11 cellular contexts compared by ENCODE assay signal in the genomic region with DNA sequence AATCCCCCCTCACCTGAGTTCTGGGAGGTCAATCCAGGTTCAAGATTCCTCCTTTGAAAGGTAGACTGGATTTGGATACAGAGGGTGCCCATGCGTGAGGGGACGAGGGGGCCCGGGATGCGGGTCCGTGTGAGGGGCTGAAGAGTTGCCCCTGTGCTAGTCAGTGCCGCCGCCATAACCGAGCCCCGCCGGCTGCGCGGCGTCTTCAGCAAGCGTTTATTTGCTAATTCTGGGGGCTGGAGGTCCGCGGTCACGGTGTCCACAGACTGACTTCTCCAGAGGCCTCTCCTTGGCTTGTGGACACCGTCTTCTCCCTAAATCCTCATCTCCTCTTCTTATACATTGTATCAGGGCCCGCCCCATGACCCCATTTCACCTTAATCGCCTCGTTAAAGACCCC. TPM values are rescaled to one million over a fixed set of nuclear protein-coding genes. Genes with fewer than 3 reads are reported as not detected.
"Had no signal": no experiment of that assay in that cellular context is flagged by ENCODE, and none has a peak within 500 bp of the region (broad histone marks: within the 10 kb centered on the region; RNA-seq: fewer than 3 reads in every experiment).

No MANE protein-coding gene starts in this region.

- H3K9me3 ChIP-seq: thoracic aorta had no signal

- DNase-seq: activated CD8-positive, alpha-beta T cell treated with anti-CD3 and anti-CD28 coated beads, Interleukin-2, amount 10 ng/mL, durations not matched to agents 7 days and 5 days; activated effector memory CD4-positive, alpha-beta T cell treated with Interleukin-2 at 50 U/mL for 16 hours; nephron progenitor cell; stimulated activated CD4-positive, alpha-beta T cell treated with anti-CD3 and anti-CD28 coated beads, Interleukin-2, amount 100 ng/mL, for 48 hours; stimulated activated CD8-positive, alpha-beta memory T cell treated with anti-CD3 and anti-CD28 coated beads, Interleukin-4, amount 100 ng/mL, for 48 hours had no signal

- ATAC-seq: activated CD8-positive, alpha-beta T cell treated with anti-CD3 and anti-CD28 coated beads, Interleukin-2, amount 10 ng/mL, durations not matched to agents 7 days and 5 days; left colon had no signal

- H3K36me3 ChIP-seq: thoracic aorta had no signal

- H3K9me3 Mint-ChIP-seq: activated naive CD4-positive, alpha-beta T cell treated with anti-CD3 and anti-CD28 coated beads, Interleukin-2, amount 50 U/mL, for 24 hours; central memory CD8-positive, alpha-beta T cell; dendritic cell treated with granulocyte-macrophage colony-stimulating factor and Interleukin-4, amounts not matched to agents 40 ng/mL and 50 ng/mL, for 4 days; nephron progenitor cell had no signal

- H3K4me3 Mint-ChIP-seq: dendritic cell treated with granulocyte-macrophage colony-stimulating factor and Interleukin-4, amounts not matched to agents 40 ng/mL and 50 ng/mL, for 4 days; stimulated activated naive CD8-positive, alpha-beta T cell treated with anti-CD3 and anti-CD28 coated beads, Interleukin-15, Interleukin-2, amounts not matched to agents 100 ng/mL and 50 ng/mL, for 24 hours had no signal

- H3K4me3 ChIP-seq: thoracic aorta had no signal

- H3K27ac Mint-ChIP-seq: activated CD8-positive, alpha-beta T cell treated with anti-CD3 and anti-CD28 coated beads, Interleukin-2, amount 10 ng/mL, durations not matched to agents 7 days and 5 days; activated naive CD4-positive, alpha-beta T cell treated with anti-CD3 and anti-CD28 coated beads, Interleukin-2, amount 50 U/mL, for 24 hours; dendritic cell treated with granulocyte-macrophage colony-stimulating factor and Interleukin-4, amounts not matched to agents 40 ng/mL and 50 ng/mL, for 4 days; nephron progenitor cell; stimulated activated naive CD8-positive, alpha-beta T cell treated with anti-CD3 and anti-CD28 coated beads, Interleukin-15, Interleukin-2, amounts not matched to agents 100 ng/mL and 50 ng/mL, for 24 hours had no signal

- H3K27ac ChIP-seq: thoracic aorta had no signal

RNA-seq across cellular contexts. Expression of gene SAMD11, which starts 20.9 kb away (rescaled TPM):
- total RNA-seq: activated CD8-positive, alpha-beta T cell treated with anti-CD3 and anti-CD28 coated beads, Interleukin-2, amount 10 ng/mL, durations not matched to agents 7 days and 5 days had no signal
